8 cellular contexts compared by ENCODE assay signal in genomic region chr2:64143154-64144056, GRCh38. TPM values are rescaled to one million over a fixed set of nuclear protein-coding genes. Genes with fewer than 3 reads are reported as not detected.
DNase-seq lines count a peak whose midpoint lies in the region; ATAC-seq, FAIRE-seq and TF ChIP-seq lines count a peak whose summit lies in the region.

No MANE protein-coding gene starts in this region.

- FAIRE-seq in RCC 7860 (lab: Jason Lieb, UNC) = no peak

- peaks cover 30% of the 10 kb centered on the region for H3K4me1 Mint-ChIP-seq in activated naive CD4-positive, alpha-beta T cell treated with anti-CD3 and anti-CD28 coated beads, Interleukin-2, amount 10 ng/mL, durations not matched to agents 7 days and 5 days

- H3K9me3 Mint-ChIP-seq in activated naive CD4-positive, alpha-beta T cell treated with anti-CD3 and anti-CD28 coated beads, Interleukin-2, amount 10 ng/mL, durations not matched to agents 7 days and 5 days = no peaks in the 10 kb centered on the region

- H3K36me3 Mint-ChIP-seq in activated naive CD4-positive, alpha-beta T cell treated with anti-CD3 and anti-CD28 coated beads, Interleukin-2, amount 10 ng/mL, durations not matched to agents 7 days and 5 days = peaks cover 13% of the 10 kb centered on the region

- ATAC-seq in HG03108 (IDR thresholded peaks at IDR 0.05; ENCODE audit: unreplicated experiment) = peak; percentile 15

- peak; percentile 2 for TF ChIP-seq POLR2A in GM18951 (IDR thresholded peaks at IDR 0.05; ENCODE audit: extremely low read depth, insufficient read depth, insufficient read length)

- CTCF ChIA-PET in activated naive CD4-positive, alpha-beta T cell treated with anti-CD3 and anti-CD28 coated beads, Interleukin-2, amount 10 ng/mL, durations not matched to agents 7 days and 5 days (lab: Charles Lee) = interaction anchor here (1.4 kb wide), 1 partner anchor 184 kb away, joined by 4 read pairs; no protein-coding TSS in a partner anchor

- DNase-seq in Ammon's horn (ENCODE audit: low spot score) = peak; percentile 35
- DNase-seq in NCI-H748 (lab: John Stamatoyannopoulos, UW; ENCODE audit: unreplicated experiment) = peak; percentile 64
- peak; percentile 60 for DNase-seq in activated naive CD4-positive, alpha-beta T cell treated with anti-CD3 and anti-CD28 coated beads, Interleukin-2, amount 10 ng/mL, durations not matched to agents 7 days and 5 days
- DNase-seq in glomerular visceral epithelial cell (ENCODE audit: extremely low spot score) = peak; percentile 34
- peak; percentile 51 for DNase-seq in occipital lobe (lab: John Stamatoyannopoulos, UW)
- no peak for DNase-seq in RCC 7860 (ENCODE audit: low spot score)

- peak overlapping the region; percentile 97 for H3K27ac Mint-ChIP-seq in activated naive CD4-positive, alpha-beta T cell treated with anti-CD3 and anti-CD28 coated beads, Interleukin-2, amount 10 ng/mL, durations not matched to agents 7 days and 5 days

- no peaks in the 10 kb centered on the region for H3K27me3 Mint-ChIP-seq in activated naive CD4-positive, alpha-beta T cell treated with anti-CD3 and anti-CD28 coated beads, Interleukin-2, amount 10 ng/mL, durations not matched to agents 7 days and 5 days

- peak overlapping the region; percentile 87 for H3K4me3 Mint-ChIP-seq in activated naive CD4-positive, alpha-beta T cell treated with anti-CD3 and anti-CD28 coated beads, Interleukin-2, amount 10 ng/mL, durations not matched to agents 7 days and 5 days

- in situ Hi-C loops in GM18951 (cut with MboI; ENCODE audit: low sequenced_read_pairs, unreplicated experiment) = no loop called here

RNA-seq across cellular contexts. Expression of gene PELI1, which starts 0.8 kb away (rescaled TPM):
- 88.9 TPM for total RNA-seq in occipital lobe
